ENCODE assay signal across 8 cellular contexts in genomic region chr11:59668950-59669610, GRCh38. TPM values are rescaled to one million over a fixed set of nuclear protein-coding genes. Genes with fewer than 3 reads are reported as not detected.
DNase-seq lines count a peak whose midpoint lies in the region; ATAC-seq and TF ChIP-seq lines count a peak whose summit lies in the region.

PATL1 (minus strand) TSS chr11:59669037; CDS start chr11:59668895, 142 bp downstream.

- ATAC-seq in GM18502 (IDR thresholded peaks at IDR 0.05; ENCODE audit: poor library complexity, unreplicated experiment), result peak; percentile 94
- ATAC-seq in HG02970 (IDR thresholded peaks at IDR 0.05; ENCODE audit: low FRiP score, unreplicated experiment), result peak; percentile 97
- ATAC-seq in right cardiac atrium, result peak; percentile 98

- WGBS in right cardiac atrium, result under 1% methylated on average over 68 of the region's 68 CpGs

- H3K36me3 ChIP-seq in ascending aorta (peaks cover 15 to 24% of the 10 kb centered on the region in 2 donors), uterus (no peaks in the 10 kb centered on the region)

- H3K4me1 ChIP-seq in ascending aorta, result peaks cover 0 to 23% of the 10 kb centered on the region in 2 donors
- H3K4me1 ChIP-seq in right cardiac atrium (ENCODE audit: control insufficient read depth, insufficient read depth, low read length), result no peaks in the 10 kb centered on the region
- peaks cover 0 to 8% of the 10 kb centered on the region in 2 donors for H3K4me1 ChIP-seq in uterus

- H3K27ac Mint-ChIP-seq in T-helper 2 cell treated with Interferon-gamma antibody and Interleukin-4, amounts not matched to agents 5 μg/mL and 100 μg/mL, for 36 hours, result peak within 1 kb of the TSS; percentile 97

- TF ChIP-seq CTCF in ascending aorta (IDR thresholded peaks at IDR 0.05) (no peak), uterus (IDR thresholded peaks at IDR 0.05) (peak in 1 of 4 experiments; percentile 6)

- H3K27me3 Mint-ChIP-seq in T-helper 2 cell treated with Interferon-gamma antibody and Interleukin-4, amounts not matched to agents 5 μg/mL and 100 μg/mL, for 36 hours (ENCODE audit: low read depth), result no peaks in the 10 kb centered on the region

- TF ChIP-seq POLR2A in uterus (IDR thresholded peaks at IDR 0.05), result peak; percentile 90 to 97

- H3K9me3 ChIP-seq in ascending aorta (no peaks in the 10 kb centered on the region), right cardiac atrium (ENCODE audit: control insufficient read depth, low read length) (no peaks in the 10 kb centered on the region), uterus (no peaks in the 10 kb centered on the region)

- DNase-seq in NCI-H1930 (lab: John Stamatoyannopoulos, UW) (peak; percentile 95 to 96), ascending aorta (ENCODE audit: low spot score in 2 of 2) (peak; percentile 97 to 100), right cardiac atrium (peak; percentile 100), pulmonary artery endothelial cell (ENCODE audit: low read depth, low spot score) (peak; percentile 94), uterus (peak; percentile 99)
- DNase-seq in T-helper 2 cell treated with Interferon-gamma antibody and Interleukin-4, amounts not matched to agents 5 μg/mL and 100 μg/mL, for 36 hours (ENCODE audit: low spot score), result peak; percentile 99

- peak within 1 kb of the TSS; percentile 94 for H3K27ac ChIP-seq in ascending aorta
- peak within 1 kb of the TSS; percentile 100 for H3K27ac ChIP-seq in right cardiac atrium (ENCODE audit: low read length)
- H3K27ac ChIP-seq in uterus, result peak within 1 kb of the TSS; percentile 95 to 98

- peaks cover 26% of the 10 kb centered on the region for H3K36me3 Mint-ChIP-seq in T-helper 2 cell treated with Interferon-gamma antibody and Interleukin-4, amounts not matched to agents 5 μg/mL and 100 μg/mL, for 36 hours (ENCODE audit: low read depth)

- intact Hi-C loops in ascending aorta (cut with DNase I), result loop anchor here (1.0 to 5.0 kb wide), 5 partner anchors 53 to 133 kb away; no protein-coding TSS in a partner anchor
- intact Hi-C loops in right cardiac atrium (cut with DNase I), result loop anchor here in 2 of 4 donors (2.0 to 10.0 kb wide), 3 partner anchors 114 to 136 kb away; no protein-coding TSS in a partner anchor
- intact Hi-C loops in uterus (cut with DNase I; ENCODE audit: low total_unique reads), result loop anchor here (10.0 kb wide), 1 partner anchor 54 kb away; the partner anchor contains the start of gene OSBP

- peaks cover 31% of the 10 kb centered on the region for H3K4me1 Mint-ChIP-seq in T-helper 2 cell treated with Interferon-gamma antibody and Interleukin-4, amounts not matched to agents 5 μg/mL and 100 μg/mL, for 36 hours (ENCODE audit: low read depth)

- H3K4me3 ChIP-seq in ascending aorta (peak within 1 kb of the TSS; percentile 91 to 92), right cardiac atrium (ENCODE audit: low read length) (peak within 1 kb of the TSS; percentile 98), uterus (peak within 1 kb of the TSS; percentile 96 to 98)

- H3K4me3 Mint-ChIP-seq in T-helper 2 cell treated with Interferon-gamma antibody and Interleukin-4, amounts not matched to agents 5 μg/mL and 100 μg/mL, for 36 hours, result peak within 1 kb of the TSS; percentile 94

- no peaks in the 10 kb centered on the region for H3K27me3 ChIP-seq in ascending aorta
- no peaks in the 10 kb centered on the region for H3K27me3 ChIP-seq in right cardiac atrium (ENCODE audit: control insufficient read depth, insufficient read depth)
- H3K27me3 ChIP-seq in uterus, result no peaks in the 10 kb centered on the region

- H3K9me3 Mint-ChIP-seq in T-helper 2 cell treated with Interferon-gamma antibody and Interleukin-4, amounts not matched to agents 5 μg/mL and 100 μg/mL, for 36 hours, result no peaks in the 10 kb centered on the region

RNA-seq across cellular contexts. Expression of gene PATL1, which starts in this region (rescaled TPM):
- 6.8 TPM for total RNA-seq in ascending aorta
- total RNA-seq in right cardiac atrium, result 10 to 100 TPM; 20.2 to 30.2 (median 23.7) TPM
- polyA plus RNA-seq in right cardiac atrium, result 11.7 TPM
- total RNA-seq in pulmonary artery endothelial cell, result 5.0 and 5.6 TPM in 2 replicates
- 10 to 100 TPM in 2 of 4 donors, 1 to 10 TPM in 2; 3.5 to 43.0 (median 17.3) TPM for total RNA-seq in uterus

Comparison
In these comparisons a context has a peak if more than half of its experiments do, and no peak if none do; other contexts are left out.
1. Peak in every context shown above with its lines: DNase-seq, ATAC-seq, H3K4me3 ChIP-seq and H3K27ac ChIP-seq.